Comparison of ENCODE assay signal across 9 cellular contexts in the genomic region with DNA sequence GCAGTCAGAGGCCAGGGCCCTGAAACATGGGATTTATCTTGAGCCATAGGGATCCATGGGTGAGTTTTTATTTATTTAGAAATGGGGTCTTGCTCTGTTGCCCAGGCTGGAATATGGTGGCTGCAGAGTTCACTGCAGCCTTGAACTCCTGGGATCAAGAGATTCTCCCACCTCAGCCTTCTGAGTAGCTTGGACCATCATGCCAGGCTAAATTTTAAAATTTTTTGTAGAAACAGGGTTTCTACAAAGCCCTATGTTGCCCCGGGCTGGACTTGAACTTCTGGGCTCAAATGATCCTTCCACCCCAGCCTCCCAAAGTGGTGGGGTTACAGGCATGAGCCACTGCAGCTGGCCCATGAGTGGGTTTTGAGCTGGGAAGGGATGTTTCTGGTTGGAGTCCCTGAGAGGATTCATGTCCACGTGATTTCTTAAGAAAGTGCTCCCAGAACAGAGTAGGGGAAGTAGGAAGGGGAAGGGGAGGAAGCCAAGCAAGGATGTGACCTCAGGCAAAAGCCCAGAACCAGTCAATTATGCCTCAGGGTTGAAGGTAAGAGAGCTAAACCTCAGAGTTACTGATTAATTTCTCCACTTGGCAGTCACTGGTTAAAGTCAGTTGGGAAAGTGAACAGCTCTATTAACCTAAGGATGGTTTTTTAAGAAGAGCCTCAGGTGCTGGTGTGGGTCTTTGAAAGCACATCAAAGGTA. TPM values are rescaled to one million over a fixed set of nuclear protein-coding genes. Genes with fewer than 3 reads are reported as not detected.
DNase-seq lines count a peak whose midpoint lies in the region; ATAC-seq, FAIRE-seq and TF ChIP-seq lines count a peak whose summit lies in the region.
"Had no signal": no experiment of that assay in that cellular context is flagged by ENCODE, and none has a peak within 500 bp of the region (broad histone marks: within the 10 kb centered on the region; RNA-seq: fewer than 3 reads in every experiment).

No MANE protein-coding gene starts in this region.

- no peak for TF ChIP-seq RAD21 in HepG2 (CRISPR knock-in tag; IDR thresholded peaks at IDR 0.05)

- BruUV-seq in HepG2 (replicated peaks; lab: Mats Ljungman, UMichigan): no TSS peak

- no peaks in the 10 kb centered on the region for H3K9me3 Mint-ChIP-seq in activated CD8-positive, alpha-beta T cell treated with anti-CD3 and anti-CD28 coated beads, Interleukin-2, amount 10 ng/mL, durations not matched to agents 7 days and 5 days (ENCODE audit: insufficient read depth)

- H3K27ac ChIP-seq in cardiac muscle cell (peak overlapping the region; percentile 66), HepG2 (ENCODE audit: extremely low read length, insufficient read depth, low read length) (peak overlapping the region; percentile 64), transverse colon (peak overlapping the region; percentile 92 to 100 (median 96))

- H3K27ac Mint-ChIP-seq in activated CD8-positive, alpha-beta T cell treated with anti-CD3 and anti-CD28 coated beads, Interleukin-2, amount 10 ng/mL, durations not matched to agents 7 days and 5 days: peak overlapping the region; percentile 55

- POLR2A ChIA-PET in activated CD8-positive, alpha-beta T cell treated with anti-CD3 and anti-CD28 coated beads, Interleukin-2, amount 10 ng/mL, durations not matched to agents 7 days and 5 days (lab: Charles Lee): no interaction called here
- POLR2A ChIA-PET in HepG2 (lab: Yijun Ruan, JAX): interaction anchor here (0.6 to 3.3 kb wide), 12 partner anchors 8 to 128 kb away, joined by 3 to 21 read pairs (median 4); partner anchors contain the start of genes FUS, HSD3B7, ZNF646 and ZNF668

- peak; percentile 89 for FAIRE-seq in HepG2 (lab: Jason Lieb, UNC)

- DNase-seq in cardiac muscle cell (ENCODE audit: low read depth in 1 of 2, low spot score in 1 of 2): no peak
- DNase-seq in Right ventricle myocardium superior: no peak
- DNase-seq in activated CD8-positive, alpha-beta T cell treated with anti-CD3 and anti-CD28 coated beads, Interleukin-2, amount 10 ng/mL, durations not matched to agents 7 days and 5 days: no peak
- peak; percentile 57 for DNase-seq in HepG2 (ENCODE audit: low spot score)
- DNase-seq in transverse colon: no peak
- DNase-seq in NCI-H2227 treated with DMSO at 0.1 percent for 48 hours (lab: John Stamatoyannopoulos, UW): no peak
- DNase-seq in stimulated activated CD8-positive, alpha-beta memory T cell treated with anti-CD3 and anti-CD28 coated beads, Interleukin-4, amount 100 ng/mL, for 48 hours: no peak
- DNase-seq in NCI-H82 (lab: John Stamatoyannopoulos, UW): no peak
- DNase-seq: CD4-positive, alpha-beta memory T cell had no signal

- TF ChIP-seq CTCF in cardiac muscle cell (IDR thresholded peaks at IDR 0.05; ENCODE audit: low read depth, low read length) (no peak), HepG2 (CRISPR knock-in tag; IDR thresholded peaks at IDR 0.05) (no peak), transverse colon (IDR thresholded peaks at IDR 0.05) (no peak)

- in situ Hi-C loops in HepG2 (cut with HindIII; ENCODE audit: extremely low pct_ligation_motif_present, low pct_unique_long_range_greater_than_20kb) (no loop called here), transverse colon (cut with MboI; ENCODE audit: low pct_ligation_motif_present in 1 of 4, low pct_unique_long_range_greater_than_20kb in 1 of 4, low sequenced_read_pairs in 3 of 4) (no loop called here)

- 23% methylated on average over 2 of the region's 2 CpGs for WGBS in HepG2 (ENCODE audit: low lambda C conversion rate)
- WGBS in transverse colon (ENCODE audit: low coverage in 1 of 2), 2 donors: 42 to 80% methylated on average over 1 to 2 of the region's 2 CpGs

- peaks cover 18% of the 10 kb centered on the region for H3K79me2 ChIP-seq in HepG2 (ENCODE audit: insufficient read depth, low read length)

- peaks cover 32% of the 10 kb centered on the region for H3K36me3 Mint-ChIP-seq in activated CD8-positive, alpha-beta T cell treated with anti-CD3 and anti-CD28 coated beads, Interleukin-2, amount 10 ng/mL, durations not matched to agents 7 days and 5 days (ENCODE audit: low read depth)

- no peaks in the 10 kb centered on the region for H3K9me3 ChIP-seq in cardiac muscle cell (ENCODE audit: low read depth)
- H3K9me3 ChIP-seq in HepG2 (ENCODE audit: low read length): no peaks in the 10 kb centered on the region
- H3K9me3 ChIP-seq in transverse colon: no peaks in the 10 kb centered on the region

- H3K9ac ChIP-seq in HepG2 (ENCODE audit: insufficient read depth, low read depth, low read length): no peak overlapping the region

- H3K27me3 ChIP-seq in cardiac muscle cell: no peaks in the 10 kb centered on the region
- no peaks in the 10 kb centered on the region; a peak in 1 of 5 replicates for H3K27me3 ChIP-seq in HepG2 (ENCODE audit: control insufficient read depth in 1 of 2, insufficient read depth in 2 of 2, low read length in 2 of 2)
- no peaks in the 10 kb centered on the region for H3K27me3 ChIP-seq in transverse colon

- H3K4me1 ChIP-seq in cardiac muscle cell (ENCODE audit: low read depth): peaks cover 3% of the 10 kb centered on the region
- H3K4me1 ChIP-seq in HepG2 (ENCODE audit: insufficient read depth, low read length): peaks cover 45% of the 10 kb centered on the region
- peaks cover 5 to 61% (median 35%) of the 10 kb centered on the region in 4 donors for H3K4me1 ChIP-seq in transverse colon

- ATAC-seq in Right ventricle myocardium superior (ENCODE audit: poor library complexity) (no peak), HepG2 (peak; percentile 34)
- ATAC-seq in activated CD8-positive, alpha-beta T cell treated with anti-CD3 and anti-CD28 coated beads, Interleukin-2, amount 10 ng/mL, durations not matched to agents 7 days and 5 days: no peak

- intact Hi-C loops in Right ventricle myocardium superior (cut with DNase I) (no loop called here), HepG2 (cut with micrococcal nuclease; ENCODE audit: unreplicated experiment) (no loop called here), transverse colon (cut with DNase I; ENCODE audit: low total_unique reads) (no loop called here)

- no peak overlapping the region for H3K4me3 Mint-ChIP-seq in activated CD8-positive, alpha-beta T cell treated with anti-CD3 and anti-CD28 coated beads, Interleukin-2, amount 10 ng/mL, durations not matched to agents 7 days and 5 days
- H3K4me3 Mint-ChIP-seq: CD4-positive, alpha-beta memory T cell had no signal

- H2AFZ ChIP-seq in HepG2 (ENCODE audit: low read length): no peak overlapping the region

- H3K4me2 ChIP-seq in HepG2 (ENCODE audit: low read depth, low read length): peak overlapping the region; percentile 48

- peaks cover 37% of the 10 kb centered on the region for H3K4me1 Mint-ChIP-seq in activated CD8-positive, alpha-beta T cell treated with anti-CD3 and anti-CD28 coated beads, Interleukin-2, amount 10 ng/mL, durations not matched to agents 7 days and 5 days (ENCODE audit: low read depth)

- TF ChIP-seq EP300 in HepG2 (IDR thresholded peaks at IDR 0.05; ENCODE audit: low read depth in 2 of 2, low read length in 2 of 2) (no peak), HepG2 (CRISPR knock-in tag; IDR thresholded peaks at IDR 0.05; ENCODE audit: borderline replicate concordance) (no peak), transverse colon (IDR thresholded peaks at IDR 0.05; ENCODE audit: low read depth) (no peak)

- no peaks in the 10 kb centered on the region for H3K27me3 Mint-ChIP-seq in activated CD8-positive, alpha-beta T cell treated with anti-CD3 and anti-CD28 coated beads, Interleukin-2, amount 10 ng/mL, durations not matched to agents 7 days and 5 days (ENCODE audit: low read depth)
- H3K27me3 Mint-ChIP-seq: CD4-positive, alpha-beta memory T cell had no signal

- 0 out of 2 replicates have a peak, but pooled peaks cover 3% of the 10 kb centered on the region for H4K20me1 ChIP-seq in HepG2 (ENCODE audit: insufficient read depth, low read length)

- CTCF ChIA-PET in activated CD8-positive, alpha-beta T cell treated with anti-CD3 and anti-CD28 coated beads, Interleukin-2, amount 10 ng/mL, durations not matched to agents 7 days and 5 days (lab: Charles Lee): interaction anchor here (0.7 to 1.7 kb wide), 2 partner anchors 29 to 119 kb away, joined by 3 to 7 read pairs; no protein-coding TSS in a partner anchor
- CTCF ChIA-PET in HepG2 (lab: Yijun Ruan, JAX; ENCODE audit: low intra/inter-chr PET ratio, low total read pairs): no interaction called here

- H3K36me3 ChIP-seq in cardiac muscle cell (peaks cover 23% of the 10 kb centered on the region), HepG2 (replicated peaks in 1 of 2; ENCODE audit: control insufficient read depth in 1 of 2, insufficient read depth in 2 of 2, low read length in 2 of 2) (peaks cover 20 to 35% of the 10 kb centered on the region in 2 experiments), transverse colon (peaks cover 0 to 5% (median 3%) of the 10 kb centered on the region in 4 donors)

- TF ChIP-seq POLR2A in HepG2 (IDR thresholded peaks at IDR 0.05; ENCODE audit: insufficient read depth in 1 of 2, low read depth in 2 of 2, low read length in 2 of 2) (peak in 1 of 2 experiments; percentile 43; a peak in 1 of 4 replicates), transverse colon (IDR thresholded peaks at IDR 0.05) (no peak)

- no peak overlapping the region for H3K4me3 ChIP-seq in cardiac muscle cell
- no peak overlapping the region for H3K4me3 ChIP-seq in HepG2 (replicated peaks in 1 of 3; ENCODE audit: insufficient read depth in 1 of 3, low read depth in 2 of 3, low read length in 3 of 3)
- H3K4me3 ChIP-seq in transverse colon: no peak overlapping the region

RNA-seq across cellular contexts. Expression of gene KAT8, which starts 3.9 kb away (rescaled TPM):
- total RNA-seq in cardiac muscle cell: 88.8 and 112 TPM in 2 replicates
- polyA plus RNA-seq in cardiac muscle cell: 63.0 and 80.6 TPM in 2 replicates
- 60.3 TPM for total RNA-seq in Right ventricle myocardium superior
- total RNA-seq in activated CD8-positive, alpha-beta T cell treated with anti-CD3 and anti-CD28 coated beads, Interleukin-2, amount 10 ng/mL, durations not matched to agents 7 days and 5 days: 10 to 100 TPM; 58.6 to 63.8 TPM
- total RNA-seq in HepG2 (2016; rRNA removed; fragmentation: Illumina TruSeq; extraction: Trizol): 69.5 and 79.0 TPM in 2 replicates
- 35.7 and 36.8 TPM in 2 replicates for total RNA-seq in HepG2 (2016; cell fraction: cytosol; rRNA removed; fragmentation: Illumina TruSeq; extraction: Trizol; ENCODE audit: low read depth)
- total RNA-seq in HepG2 (2016; cell fraction: insoluble cytoplasmic fraction; rRNA removed; fragmentation: Illumina TruSeq; extraction: Trizol): 66.0 and 82.2 TPM in 2 replicates
- 28.5 and 33.0 TPM in 2 replicates for total RNA-seq in HepG2 (2016; cell fraction: membrane; rRNA removed; fragmentation: Illumina TruSeq; extraction: Trizol)
- 42.9 and 51.1 TPM in 2 replicates for total RNA-seq in HepG2 (2016; cell fraction: nucleus; rRNA removed; fragmentation: Illumina TruSeq; extraction: Trizol)
- polyA plus RNA-seq in HepG2 (2011; rRNA removed): 84.2 and 85.3 TPM in 2 replicates
- polyA plus RNA-seq in HepG2 (2011; cell fraction: cytosol; rRNA removed): 59.8 and 72.8 TPM in 2 replicates
- 112 and 113 TPM in 2 replicates for polyA plus RNA-seq in HepG2 (2011; cell fraction: nucleus; rRNA removed)
- polyA plus RNA-seq in HepG2 (2012): 49.1 and 52.0 TPM in 2 replicates
- polyA plus RNA-seq in HepG2 (2016; cell fraction: cytosol; fragmentation: Illumina TruSeq; extraction: Trizol; ENCODE audit: low read depth): 5.9 and 6.1 TPM in 2 replicates
- 58.7 and 63.1 TPM in 2 replicates for polyA plus RNA-seq in HepG2 (2016; cell fraction: insoluble cytoplasmic fraction; fragmentation: Illumina TruSeq; extraction: Trizol; ENCODE audit: low read depth)
- 13.2 and 14.8 TPM in 2 replicates for polyA plus RNA-seq in HepG2 (2016; cell fraction: membrane; fragmentation: Illumina TruSeq; extraction: Trizol; ENCODE audit: low read depth)
- polyA plus RNA-seq in HepG2 (2016; cell fraction: nucleus; fragmentation: Illumina TruSeq; extraction: Trizol; ENCODE audit: insufficient read depth, low read depth): 86.8 and 87.6 TPM in 2 replicates
- 37.8 and 50.2 TPM in 2 replicates for polyA minus RNA-seq in HepG2 (2011; rRNA and poly(A)+ RNA removed; ENCODE audit: low replicate concordance)
- 25.3 and 26.2 TPM in 2 replicates for polyA minus RNA-seq in HepG2 (2011; cell fraction: cytosol; rRNA and poly(A)+ RNA removed)
- polyA minus RNA-seq in HepG2 (2011; cell fraction: nucleus; rRNA and poly(A)+ RNA removed): 37.3 and 44.0 TPM in 2 replicates
- 10 to 100 TPM; 61.0 to 93.5 (median 62.1) TPM for total RNA-seq in transverse colon

RNA-seq across cellular contexts. Expression of gene BCKDK, which starts 5.4 kb away (rescaled TPM):
- total RNA-seq in cardiac muscle cell (109 and 121 TPM in 2 replicates), Right ventricle myocardium superior (84.3 TPM), HepG2 (2016; rRNA removed; fragmentation: Illumina TruSeq; extraction: Trizol) (24.9 and 25.2 TPM in 2 replicates), transverse colon (10 to 100 TPM; 46.8 to 56.5 (median 51.3) TPM)
- polyA plus RNA-seq in cardiac muscle cell (147 and 151 TPM in 2 replicates), HepG2 (2011; rRNA removed) (42.6 and 54.2 TPM in 2 replicates)
- total RNA-seq in activated CD8-positive, alpha-beta T cell treated with anti-CD3 and anti-CD28 coated beads, Interleukin-2, amount 10 ng/mL, durations not matched to agents 7 days and 5 days: 10 to 100 TPM; 38.9 TPM
- total RNA-seq in HepG2 (2016; cell fraction: cytosol; rRNA removed; fragmentation: Illumina TruSeq; extraction: Trizol; ENCODE audit: low read depth): 25.2 and 38.0 TPM in 2 replicates
- total RNA-seq in HepG2 (2016; cell fraction: insoluble cytoplasmic fraction; rRNA removed; fragmentation: Illumina TruSeq; extraction: Trizol): 21.6 and 21.9 TPM in 2 replicates
- 42.8 and 61.6 TPM in 2 replicates for total RNA-seq in HepG2 (2016; cell fraction: membrane; rRNA removed; fragmentation: Illumina TruSeq; extraction: Trizol)
- total RNA-seq in HepG2 (2016; cell fraction: nucleus; rRNA removed; fragmentation: Illumina TruSeq; extraction: Trizol): 12.9 and 14.9 TPM in 2 replicates
- polyA plus RNA-seq in HepG2 (2011; cell fraction: cytosol; rRNA removed): 29.2 and 38.9 TPM in 2 replicates
- 119 and 127 TPM in 2 replicates for polyA plus RNA-seq in HepG2 (2011; cell fraction: nucleus; rRNA removed)
- 36.4 and 39.6 TPM in 2 replicates for polyA plus RNA-seq in HepG2 (2012)
- polyA plus RNA-seq in HepG2 (2016; cell fraction: cytosol; fragmentation: Illumina TruSeq; extraction: Trizol; ENCODE audit: low read depth): 61.2 and 88.9 TPM in 2 replicates
- polyA plus RNA-seq in HepG2 (2016; cell fraction: insoluble cytoplasmic fraction; fragmentation: Illumina TruSeq; extraction: Trizol; ENCODE audit: low read depth): 38.3 and 44.6 TPM in 2 replicates
- polyA plus RNA-seq in HepG2 (2016; cell fraction: membrane; fragmentation: Illumina TruSeq; extraction: Trizol; ENCODE audit: low read depth): 82.3 and 100 TPM in 2 replicates
- 34.1 and 38.8 TPM in 2 replicates for polyA plus RNA-seq in HepG2 (2016; cell fraction: nucleus; fragmentation: Illumina TruSeq; extraction: Trizol; ENCODE audit: insufficient read depth, low read depth)
- polyA minus RNA-seq in HepG2 (2011; rRNA and poly(A)+ RNA removed; ENCODE audit: low replicate concordance): 34.7 and 50.5 TPM in 2 replicates
- 23.9 and 34.2 TPM in 2 replicates for polyA minus RNA-seq in HepG2 (2011; cell fraction: cytosol; rRNA and poly(A)+ RNA removed)
- polyA minus RNA-seq in HepG2 (2011; cell fraction: nucleus; rRNA and poly(A)+ RNA removed): 25.6 and 37.4 TPM in 2 replicates

RNA-seq across cellular contexts. Expression of gene VKORC1, which starts 19.0 kb away (rescaled TPM):
- total RNA-seq in cardiac muscle cell (146 and 148 TPM in 2 replicates), Right ventricle myocardium superior (40.0 TPM), HepG2 (2016; rRNA removed; fragmentation: Illumina TruSeq; extraction: Trizol) (92.1 and 141 TPM in 2 replicates), transverse colon (10 to 100 TPM; 29.5 to 89.0 (median 72.0) TPM)
- polyA plus RNA-seq in cardiac muscle cell (161 and 188 TPM in 2 replicates), HepG2 (2011; rRNA removed) (613 and 615 TPM in 2 replicates)
- 10 to 100 TPM; 71.6 to 78.8 TPM for total RNA-seq in activated CD8-positive, alpha-beta T cell treated with anti-CD3 and anti-CD28 coated beads, Interleukin-2, amount 10 ng/mL, durations not matched to agents 7 days and 5 days
- 108 and 123 TPM in 2 replicates for total RNA-seq in HepG2 (2016; cell fraction: cytosol; rRNA removed; fragmentation: Illumina TruSeq; extraction: Trizol; ENCODE audit: low read depth)
- total RNA-seq in HepG2 (2016; cell fraction: insoluble cytoplasmic fraction; rRNA removed; fragmentation: Illumina TruSeq; extraction: Trizol): 100 and 140 TPM in 2 replicates
- total RNA-seq in HepG2 (2016; cell fraction: membrane; rRNA removed; fragmentation: Illumina TruSeq; extraction: Trizol): 83.8 and 103 TPM in 2 replicates
- 94.6 and 113 TPM in 2 replicates for total RNA-seq in HepG2 (2016; cell fraction: nucleus; rRNA removed; fragmentation: Illumina TruSeq; extraction: Trizol)
- 980 and 1,226 TPM in 2 replicates for polyA plus RNA-seq in HepG2 (2011; cell fraction: cytosol; rRNA removed)
- polyA plus RNA-seq in HepG2 (2011; cell fraction: nucleus; rRNA removed): 399 and 426 TPM in 2 replicates
- 226 and 325 TPM in 2 replicates for polyA plus RNA-seq in HepG2 (2012)
- polyA plus RNA-seq in HepG2 (2016; cell fraction: cytosol; fragmentation: Illumina TruSeq; extraction: Trizol; ENCODE audit: low read depth): 88.3 and 112 TPM in 2 replicates
- polyA plus RNA-seq in HepG2 (2016; cell fraction: insoluble cytoplasmic fraction; fragmentation: Illumina TruSeq; extraction: Trizol; ENCODE audit: low read depth): 134 and 149 TPM in 2 replicates
- polyA plus RNA-seq in HepG2 (2016; cell fraction: membrane; fragmentation: Illumina TruSeq; extraction: Trizol; ENCODE audit: low read depth): 106 and 112 TPM in 2 replicates
- 220 and 229 TPM in 2 replicates for polyA plus RNA-seq in HepG2 (2016; cell fraction: nucleus; fragmentation: Illumina TruSeq; extraction: Trizol; ENCODE audit: insufficient read depth, low read depth)
- polyA minus RNA-seq in HepG2 (2011; rRNA and poly(A)+ RNA removed; ENCODE audit: low replicate concordance): 450 and 1,230 TPM in 2 replicates
- polyA minus RNA-seq in HepG2 (2011; cell fraction: cytosol; rRNA and poly(A)+ RNA removed): 139 and 156 TPM in 2 replicates
- 91.0 and 99.1 TPM in 2 replicates for polyA minus RNA-seq in HepG2 (2011; cell fraction: nucleus; rRNA and poly(A)+ RNA removed)

RNA-seq across cellular contexts. Expression of gene PRSS8, which starts 22.0 kb away (rescaled TPM):
- total RNA-seq in cardiac muscle cell: 11.6 TPM in 2 replicates
- polyA plus RNA-seq in cardiac muscle cell: 19.5 and 22.5 TPM in 2 replicates
- total RNA-seq in Right ventricle myocardium superior: not detected
- not detected for total RNA-seq in activated CD8-positive, alpha-beta T cell treated with anti-CD3 and anti-CD28 coated beads, Interleukin-2, amount 10 ng/mL, durations not matched to agents 7 days and 5 days
- total RNA-seq in HepG2 (2016; rRNA removed; fragmentation: Illumina TruSeq; extraction: Trizol): 1.2 and 2.6 TPM in 2 replicates
- total RNA-seq in HepG2 (2016; cell fraction: cytosol; rRNA removed; fragmentation: Illumina TruSeq; extraction: Trizol; ENCODE audit: low read depth): 0.18 and 0.20 TPM in 2 replicates
- 1.4 and 2.9 TPM in 2 replicates for total RNA-seq in HepG2 (2016; cell fraction: insoluble cytoplasmic fraction; rRNA removed; fragmentation: Illumina TruSeq; extraction: Trizol)
- 0.65 and 0.99 TPM in 2 replicates for total RNA-seq in HepG2 (2016; cell fraction: membrane; rRNA removed; fragmentation: Illumina TruSeq; extraction: Trizol)
- total RNA-seq in HepG2 (2016; cell fraction: nucleus; rRNA removed; fragmentation: Illumina TruSeq; extraction: Trizol): 3.0 and 3.8 TPM in 2 replicates
- polyA plus RNA-seq in HepG2 (2011; rRNA removed): 7.2 and 20.0 TPM in 2 replicates
- polyA plus RNA-seq in HepG2 (2011; cell fraction: cytosol; rRNA removed): 11.2 and 11.7 TPM in 2 replicates
- 8.1 and 15.7 TPM in 2 replicates for polyA plus RNA-seq in HepG2 (2011; cell fraction: nucleus; rRNA removed)
- polyA plus RNA-seq in HepG2 (2012): 12.5 and 34.4 TPM in 2 replicates
- 0.41 and 0.50 TPM in 2 replicates for polyA plus RNA-seq in HepG2 (2016; cell fraction: cytosol; fragmentation: Illumina TruSeq; extraction: Trizol; ENCODE audit: low read depth)
- 1.6 and 1.8 TPM in 2 replicates for polyA plus RNA-seq in HepG2 (2016; cell fraction: insoluble cytoplasmic fraction; fragmentation: Illumina TruSeq; extraction: Trizol; ENCODE audit: low read depth)
- 0.51 and 0.63 TPM in 2 replicates for polyA plus RNA-seq in HepG2 (2016; cell fraction: membrane; fragmentation: Illumina TruSeq; extraction: Trizol; ENCODE audit: low read depth)
- polyA plus RNA-seq in HepG2 (2016; cell fraction: nucleus; fragmentation: Illumina TruSeq; extraction: Trizol; ENCODE audit: insufficient read depth, low read depth): 6.6 and 8.0 TPM in 2 replicates
- polyA minus RNA-seq in HepG2 (2011; rRNA and poly(A)+ RNA removed; ENCODE audit: low replicate concordance): 0.58 and 12.5 TPM in 2 replicates
- polyA minus RNA-seq in HepG2 (2011; cell fraction: cytosol; rRNA and poly(A)+ RNA removed): 5.5 and 9.5 TPM in 2 replicates
- polyA minus RNA-seq in HepG2 (2011; cell fraction: nucleus; rRNA and poly(A)+ RNA removed): 0.77 and 2.7 TPM in 2 replicates
- total RNA-seq in transverse colon: 100 to 1,000 TPM; 101 to 510 (median 372) TPM
- total RNA-seq: CD4-positive, alpha-beta memory T cell had no signal

RNA-seq across cellular contexts. Expression of gene PRSS53, which starts 24.8 kb away (rescaled TPM):
- 2.7 and 5.8 TPM in 2 replicates for total RNA-seq in cardiac muscle cell
- polyA plus RNA-seq in cardiac muscle cell: 0.35 and 0.94 TPM in 2 replicates
- 0.81 TPM for total RNA-seq in Right ventricle myocardium superior
- 1 to 10 TPM; 5.3 to 6.8 TPM for total RNA-seq in activated CD8-positive, alpha-beta T cell treated with anti-CD3 and anti-CD28 coated beads, Interleukin-2, amount 10 ng/mL, durations not matched to agents 7 days and 5 days
- 0.65 and 2.2 TPM in 2 replicates for total RNA-seq in HepG2 (2016; rRNA removed; fragmentation: Illumina TruSeq; extraction: Trizol)
- 0.61 and 0.62 TPM in 2 replicates for total RNA-seq in HepG2 (2016; cell fraction: cytosol; rRNA removed; fragmentation: Illumina TruSeq; extraction: Trizol; ENCODE audit: low read depth)
- 0.46 and 2.8 TPM in 2 replicates for total RNA-seq in HepG2 (2016; cell fraction: insoluble cytoplasmic fraction; rRNA removed; fragmentation: Illumina TruSeq; extraction: Trizol)
- 0.49 and 0.52 TPM in 2 replicates for total RNA-seq in HepG2 (2016; cell fraction: membrane; rRNA removed; fragmentation: Illumina TruSeq; extraction: Trizol)
- total RNA-seq in HepG2 (2016; cell fraction: nucleus; rRNA removed; fragmentation: Illumina TruSeq; extraction: Trizol): 3.2 and 4.5 TPM in 2 replicates
- 6.9 and 7.4 TPM in 2 replicates for polyA plus RNA-seq in HepG2 (2011; rRNA removed)
- polyA plus RNA-seq in HepG2 (2011; cell fraction: cytosol; rRNA removed): 1.0 and 1.6 TPM in 2 replicates
- 103 and 136 TPM in 2 replicates for polyA plus RNA-seq in HepG2 (2011; cell fraction: nucleus; rRNA removed)
- 3.6 and 7.5 TPM in 2 replicates for polyA plus RNA-seq in HepG2 (2012)
- 0.19 and 0.26 TPM in 2 replicates for polyA plus RNA-seq in HepG2 (2016; cell fraction: cytosol; fragmentation: Illumina TruSeq; extraction: Trizol; ENCODE audit: low read depth)
- polyA plus RNA-seq in HepG2 (2016; cell fraction: insoluble cytoplasmic fraction; fragmentation: Illumina TruSeq; extraction: Trizol; ENCODE audit: low read depth): 0.60 TPM in 1 of 2 replicates, not detected in the other
- 0.09 and 0.53 TPM in 2 replicates for polyA plus RNA-seq in HepG2 (2016; cell fraction: membrane; fragmentation: Illumina TruSeq; extraction: Trizol; ENCODE audit: low read depth)
- polyA plus RNA-seq in HepG2 (2016; cell fraction: nucleus; fragmentation: Illumina TruSeq; extraction: Trizol; ENCODE audit: insufficient read depth, low read depth): 6.4 and 11.2 TPM in 2 replicates
- polyA minus RNA-seq in HepG2 (2011; rRNA and poly(A)+ RNA removed; ENCODE audit: low replicate concordance): 2.8 and 9.1 TPM in 2 replicates
- polyA minus RNA-seq in HepG2 (2011; cell fraction: cytosol; rRNA and poly(A)+ RNA removed): 0.49 and 0.70 TPM in 2 replicates
- 21.0 and 21.8 TPM in 2 replicates for polyA minus RNA-seq in HepG2 (2011; cell fraction: nucleus; rRNA and poly(A)+ RNA removed)
- 1 to 10 TPM; 1.1 to 5.2 (median 3.1) TPM for total RNA-seq in transverse colon
